Comparison of ENCODE assay signal across 16 cellular contexts in the genomic region with DNA sequence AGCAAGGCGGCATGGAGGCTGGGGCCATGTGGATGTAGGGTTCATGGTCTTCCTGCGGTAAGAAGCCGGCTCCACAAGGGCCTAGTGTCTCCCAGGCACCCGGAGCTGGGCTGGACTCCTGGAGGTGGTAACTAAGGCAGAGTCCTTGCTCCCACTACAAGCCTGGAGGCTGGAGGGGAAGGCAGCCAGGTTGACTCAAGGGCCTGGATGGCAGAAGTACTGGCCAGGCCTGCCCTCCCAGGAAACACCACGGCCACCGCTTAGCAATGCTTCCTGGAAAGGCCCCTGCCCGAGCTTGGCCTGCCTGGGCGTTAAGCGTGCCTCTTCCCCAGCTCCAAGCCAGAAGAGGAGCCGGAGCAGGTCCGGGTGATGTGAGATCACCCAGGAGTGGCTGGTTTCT.
"Had no signal": no experiment of that assay in that cellular context is flagged by ENCODE, and none has a peak within 500 bp of the region (broad histone marks: within the 10 kb centered on the region; RNA-seq: fewer than 3 reads in every experiment).

No MANE protein-coding gene starts in this region.

- H3K36me3 Mint-ChIP-seq: activated naive CD4-positive, alpha-beta T cell treated with anti-CD3 and anti-CD28 coated beads, Interleukin-2, amount 50 U/mL, for 72 hours had no signal

- H3K4me3 ChIP-seq: body of pancreas, esophagus squamous epithelium, left lung, vagina had no signal

- DNase-seq: activated effector memory CD4-positive, alpha-beta T cell treated with Interleukin-2 at 50 U/mL for 16 hours; activated T-cell treated with anti-CD3 and anti-CD28 coated beads, Interleukin-2, amount 50 U/mL, for 24 hours; amniotic stem cell; body of pancreas; esophagus squamous epithelium; foreskin keratinocyte; left lung; mesenchymal stem cell; stimulated activated CD4-positive, alpha-beta T cell treated with anti-CD3 and anti-CD28 coated beads, Interleukin-4, amount 100 ng/mL, for 4 hours had no signal

- H3K27ac ChIP-seq: body of pancreas, esophagus squamous epithelium, foreskin keratinocyte, left lung, parathyroid adenoma, vagina had no signal

- H3K27me3 Mint-ChIP-seq: activated T-cell treated with anti-CD3 and anti-CD28 coated beads, Interleukin-2, amount 50 U/mL, for 24 hours; central memory CD8-positive, alpha-beta T cell had no signal

- H3K4me3 Mint-ChIP-seq: activated CD8-positive, alpha-beta memory T cell treated with anti-CD3 and anti-CD28 coated beads, Interleukin-2, amount 10 ng/mL, durations not matched to agents 7 days and 5 days; activated T-cell treated with anti-CD3 and anti-CD28 coated beads, Interleukin-2, amount 50 U/mL, for 24 hours; dendritic cell treated with granulocyte-macrophage colony-stimulating factor and Interleukin-4, amounts not matched to agents 40 ng/mL and 50 ng/mL, for 4 days had no signal

- H3K9me3 ChIP-seq: body of pancreas, left lung, vagina had no signal

- H3K27ac Mint-ChIP-seq: activated naive CD4-positive, alpha-beta T cell treated with anti-CD3 and anti-CD28 coated beads, Interleukin-2, amount 50 U/mL, for 72 hours; activated T-cell treated with anti-CD3 and anti-CD28 coated beads, Interleukin-2, amount 50 U/mL, for 24 hours; dendritic cell treated with granulocyte-macrophage colony-stimulating factor and Interleukin-4, amounts not matched to agents 40 ng/mL and 50 ng/mL, for 4 days had no signal

- FAIRE-seq: islet of Langerhans had no signal

- H3K9me3 Mint-ChIP-seq: activated naive CD4-positive, alpha-beta T cell treated with anti-CD3 and anti-CD28 coated beads, Interleukin-2, amount 50 U/mL, for 72 hours; activated T-cell treated with anti-CD3 and anti-CD28 coated beads, Interleukin-2, amount 50 U/mL, for 24 hours; central memory CD8-positive, alpha-beta T cell; dendritic cell treated with granulocyte-macrophage colony-stimulating factor and Interleukin-4, amounts not matched to agents 40 ng/mL and 50 ng/mL, for 4 days had no signal

- H3K36me3 ChIP-seq: esophagus squamous epithelium, left lung, vagina had no signal

- ATAC-seq: body of pancreas, foreskin keratinocyte, left lung had no signal

- H3K27me3 ChIP-seq: body of pancreas, esophagus squamous epithelium, foreskin keratinocyte, left lung, vagina had no signal

- H3K4me1 ChIP-seq: foreskin keratinocyte, left lung, parathyroid adenoma, vagina had no signal
